Comparison of ENCODE assay signal across 9 cellular contexts in the genomic region with DNA sequence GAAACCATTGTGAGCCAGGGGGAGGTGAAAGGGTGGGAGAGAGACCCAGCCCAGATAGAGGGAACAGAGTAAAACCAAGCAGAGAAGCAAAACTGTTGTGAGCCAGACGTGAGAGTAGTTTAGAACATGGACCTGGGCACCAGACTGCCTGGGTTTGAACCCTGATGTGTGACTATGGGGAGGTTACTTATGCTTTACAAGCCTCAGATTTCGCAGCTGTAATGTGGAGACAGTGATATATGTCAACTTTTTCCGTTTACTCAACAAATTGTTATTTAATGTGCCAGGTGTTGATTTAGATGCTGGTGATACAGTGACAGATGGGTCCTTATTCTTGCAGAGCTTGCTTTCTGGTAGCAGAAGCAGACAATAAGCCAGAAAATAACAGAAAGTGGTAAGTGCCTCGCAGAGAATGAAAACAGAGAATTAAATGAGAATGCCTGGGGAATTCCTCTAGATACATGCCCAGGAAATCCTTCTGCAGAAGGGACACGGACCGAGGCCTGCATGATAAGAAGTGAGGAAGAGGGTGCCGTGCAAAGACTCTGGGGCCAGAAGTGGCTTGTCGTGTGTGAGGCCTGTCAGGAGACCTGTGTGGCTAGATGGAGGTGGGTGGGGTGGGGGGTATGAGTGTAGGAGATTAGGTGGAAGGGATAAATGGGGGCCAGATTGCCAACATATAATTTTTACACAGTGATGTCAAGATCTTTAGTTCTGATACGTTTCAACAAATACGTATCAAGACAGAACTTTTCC. TPM values are rescaled to one million over a fixed set of nuclear protein-coding genes. Genes with fewer than 3 reads are reported as not detected.
A peak's percentile ranks its signal among the peaks of the same experiment; 100 is the strongest.
DNase-seq lines count a peak whose midpoint lies in the region; ATAC-seq and TF ChIP-seq lines count a peak whose summit lies in the region.
"Had no signal": no experiment of that assay in that cellular context is flagged by ENCODE, and none has a peak within 500 bp of the region (broad histone marks: within the 10 kb centered on the region; RNA-seq: fewer than 3 reads in every experiment).

No MANE protein-coding gene starts in this region.

- no peak for TF ChIP-seq POLR2A in esophagus squamous epithelium (IDR thresholded peaks at IDR 0.05)

- peaks cover 34% of the 10 kb centered on the region for H3K4me1 Mint-ChIP-seq in CD8-positive, alpha-beta T cell (ENCODE audit: low read depth)
- H3K4me1 Mint-ChIP-seq in osteocyte (ENCODE audit: unreplicated experiment), result peaks cover 5% of the 10 kb centered on the region

- H3K14ac ChIP-seq in neuronal stem cell (ENCODE audit: low read length), result no peak overlapping the region

- no peak overlapping the region for H3K9ac ChIP-seq in neuronal stem cell (ENCODE audit: low read depth, low read length, poor library complexity)

- no peaks in the 10 kb centered on the region for H3K9me3 ChIP-seq in esophagus squamous epithelium
- H3K9me3 ChIP-seq in CD8-positive, alpha-beta T cell (ENCODE audit: low read length), result no peaks in the 10 kb centered on the region
- no peaks in the 10 kb centered on the region for H3K9me3 ChIP-seq in neuronal stem cell (replicated peaks in 1 of 2; ENCODE audit: control insufficient read depth in 2 of 2, insufficient read depth in 1 of 2, low read depth in 1 of 2, low read length in 2 of 2)

- no peaks in the 10 kb centered on the region for H3K9me3 Mint-ChIP-seq in CD8-positive, alpha-beta T cell
- no peaks in the 10 kb centered on the region for H3K9me3 Mint-ChIP-seq in osteocyte (ENCODE audit: unreplicated experiment)
- H3K9me3 Mint-ChIP-seq: dendritic cell treated with granulocyte-macrophage colony-stimulating factor and Interleukin-4, amounts not matched to agents 40 ng/mL and 50 ng/mL, for 4 days had no signal

- 37 to 44% methylated on average over 10 of the region's 10 CpGs for WGBS in esophagus squamous epithelium, 2 donors
- WGBS in neuronal stem cell (ENCODE audit: extremely low coverage in 2 of 2, insufficient read length in 2 of 2, insufficient replicate concordance in 1 of 2), 2 donors, result no CpG with 5 or more reads among the region's 10 CpGs

- H3K4me1 ChIP-seq in esophagus squamous epithelium, result peaks cover 42 to 85% (median 48%) of the 10 kb centered on the region in 3 donors
- H3K4me1 ChIP-seq in CD8-positive, alpha-beta T cell (ENCODE audit: insufficient read depth, low read length), result peaks cover 34% of the 10 kb centered on the region
- H3K4me1 ChIP-seq in neuronal stem cell (ENCODE audit: control insufficient read depth in 2 of 2, insufficient read depth in 1 of 2, low read depth in 1 of 2, low read length in 2 of 2), result peaks cover 0 to 2% of the 10 kb centered on the region in 2 donors

- H2BK5ac ChIP-seq in neuronal stem cell (ENCODE audit: low read length), result no peak overlapping the region

- intact Hi-C loops in esophagus squamous epithelium (cut with DNase I), result no loop called here
- intact Hi-C loops in CD8-positive, alpha-beta T cell (cut with DNase I, micrococcal nuclease), result loop anchor here (2.0 to 5.0 kb wide), 2 partner anchors 14 to 132 kb away; a partner anchor contains a TSS

- H3K27ac ChIP-seq in esophagus squamous epithelium (peak overlapping the region; percentile 78 to 91 (median 84)), brain microvascular endothelial cell (no peak overlapping the region), neuronal stem cell (replicated peaks; ENCODE audit: low read length) (no peak overlapping the region)
- H3K27ac ChIP-seq in CD8-positive, alpha-beta T cell (ENCODE audit: low read depth, low read length), result no peak overlapping the region

- no peak overlapping the region for H2BK120ac ChIP-seq in neuronal stem cell (ENCODE audit: low read depth, low read length)

- POLR2A ChIA-PET in CD8-positive, alpha-beta T cell (lab: Charles Lee), result no interaction called here

- no peaks in the 10 kb centered on the region for H3K27me3 Mint-ChIP-seq in CD8-positive, alpha-beta T cell (ENCODE audit: low read depth)
- no peaks in the 10 kb centered on the region for H3K27me3 Mint-ChIP-seq in osteocyte (ENCODE audit: unreplicated experiment)
- H3K27me3 Mint-ChIP-seq: dendritic cell treated with granulocyte-macrophage colony-stimulating factor and Interleukin-4, amounts not matched to agents 40 ng/mL and 50 ng/mL, for 4 days had no signal

- H2AFZ ChIP-seq in neuronal stem cell (ENCODE audit: low read length), result no peak overlapping the region

- no peak overlapping the region for H4K8ac ChIP-seq in neuronal stem cell (ENCODE audit: low read depth, low read length)

- no peak overlapping the region for H2BK15ac ChIP-seq in neuronal stem cell (ENCODE audit: low read length)

- TF ChIP-seq CTCF in esophagus squamous epithelium (IDR thresholded peaks at IDR 0.05) (no peak), brain microvascular endothelial cell (IDR thresholded peaks at IDR 0.05; ENCODE audit: low read depth, low read length, missing control alignments) (no peak), osteocyte (IDR thresholded peaks at IDR 0.05) (no peak)
- no peak for TF ChIP-seq CTCF in CD8-positive, alpha-beta T cell (IDR thresholded peaks at IDR 0.05)

- H3K23ac ChIP-seq in neuronal stem cell (ENCODE audit: low read depth, low read length, poor library complexity), result no peak overlapping the region

- in situ Hi-C loops in brain microvascular endothelial cell (cut with HindIII; ENCODE audit: low pct_ligation_motif_present, low sequenced_read_pairs), result no loop called here

- H3K36me3 Mint-ChIP-seq in CD8-positive, alpha-beta T cell, result peaks cover 8% of the 10 kb centered on the region
- H3K36me3 Mint-ChIP-seq in osteocyte (ENCODE audit: unreplicated experiment), result no peaks in the 10 kb centered on the region

- no peak overlapping the region for H3K4me2 ChIP-seq in neuronal stem cell (ENCODE audit: insufficient read depth, low read length, poor library complexity, severe bottlenecking)

- no peak overlapping the region for H3K4me3 Mint-ChIP-seq in CD8-positive, alpha-beta T cell
- no peak overlapping the region for H3K4me3 Mint-ChIP-seq in osteocyte (ENCODE audit: unreplicated experiment)
- H3K4me3 Mint-ChIP-seq: dendritic cell treated with granulocyte-macrophage colony-stimulating factor and Interleukin-4, amounts not matched to agents 40 ng/mL and 50 ng/mL, for 4 days had no signal

- no peak overlapping the region for H3K27ac Mint-ChIP-seq in CD8-positive, alpha-beta T cell
- no peak overlapping the region for H3K27ac Mint-ChIP-seq in osteocyte (ENCODE audit: unreplicated experiment)
- H3K27ac Mint-ChIP-seq: dendritic cell treated with granulocyte-macrophage colony-stimulating factor and Interleukin-4, amounts not matched to agents 40 ng/mL and 50 ng/mL, for 4 days had no signal

- H3K36me3 ChIP-seq in esophagus squamous epithelium (no peaks in the 10 kb centered on the region), brain microvascular endothelial cell (replicated peaks) (no peaks in the 10 kb centered on the region), neuronal stem cell (replicated peaks in 1 of 2; ENCODE audit: control insufficient read depth in 2 of 2, insufficient read depth in 2 of 2, low read length in 2 of 2) (no peaks in the 10 kb centered on the region)
- H3K36me3 ChIP-seq in CD8-positive, alpha-beta T cell (ENCODE audit: insufficient read depth, low read length), result no peaks in the 10 kb centered on the region

- peak; percentile 86 for DNase-seq in NCI-H2171 treated with DMSO at 0.1 percent for 48 hours (lab: John Stamatoyannopoulos, UW)
- no peak for DNase-seq in esophagus squamous epithelium (lab: John Stamatoyannopoulos, UW)
- no peak for DNase-seq in brain microvascular endothelial cell
- DNase-seq in CD8-positive, alpha-beta T cell, result no peak
- no peak for DNase-seq in osteocyte (ENCODE audit: extremely low spot score, unreplicated experiment)
- no peak for DNase-seq in neuronal stem cell (ENCODE audit: low spot score)

- no peak overlapping the region for H3K18ac ChIP-seq in neuronal stem cell (ENCODE audit: low read length)

- no peak overlapping the region for H3K4ac ChIP-seq in neuronal stem cell (ENCODE audit: low read length)

- no peak overlapping the region for H4K91ac ChIP-seq in neuronal stem cell (ENCODE audit: low read depth, low read length, poor library complexity)

- no peak overlapping the region for H2BK12ac ChIP-seq in neuronal stem cell (ENCODE audit: low read length)

- H3K27me3 ChIP-seq in esophagus squamous epithelium (no peaks in the 10 kb centered on the region), brain microvascular endothelial cell (replicated peaks) (no peaks in the 10 kb centered on the region), neuronal stem cell (ENCODE audit: control insufficient read depth in 3 of 3, insufficient read depth in 3 of 3, low read depth in 1 of 3, low read length in 3 of 3) (no peaks in the 10 kb centered on the region)
- no peaks in the 10 kb centered on the region for H3K27me3 ChIP-seq in CD8-positive, alpha-beta T cell (ENCODE audit: insufficient read depth, low read length)

- CTCF ChIA-PET in CD8-positive, alpha-beta T cell (lab: Charles Lee), result no interaction called here

- H3K4me3 ChIP-seq in esophagus squamous epithelium (peak overlapping the region in 1 of 4 donors; percentile 7), brain microvascular endothelial cell (ENCODE audit: low read depth, low read length) (no peak overlapping the region), neuronal stem cell (ENCODE audit: low read length in 2 of 2) (no peak overlapping the region)
- no peak overlapping the region for H3K4me3 ChIP-seq in CD8-positive, alpha-beta T cell (ENCODE audit: low read depth, low read length)

- H2AK5ac ChIP-seq in neuronal stem cell (ENCODE audit: low read depth, low read length), result no peak overlapping the region

- H3K79me1 ChIP-seq in neuronal stem cell (ENCODE audit: low read depth, low read length), result peaks cover 2% of the 10 kb centered on the region

- ATAC-seq in GM18511 (IDR thresholded peaks at IDR 0.05; ENCODE audit: unreplicated experiment) (peak; percentile 20), GM21737 (IDR thresholded peaks at IDR 0.05; ENCODE audit: unreplicated experiment) (peak; percentile 13)
- no peak for ATAC-seq in CD8-positive, alpha-beta T cell

RNA-seq across cellular contexts. Expression of a gene that starts 15.0 kb away (rescaled TPM):
- total RNA-seq in esophagus squamous epithelium, result 10 to 100 TPM; 20.0 to 27.1 (median 23.8) TPM
- 10 to 100 TPM; 37.5 to 37.9 TPM for total RNA-seq in CD8-positive, alpha-beta T cell
- 15.7 and 16.4 TPM in 2 replicates for total RNA-seq in osteocyte
- polyA plus RNA-seq in neuronal stem cell (2013, experiment 1 of 2), result 7.6 TPM
- 7.5 TPM for polyA plus RNA-seq in neuronal stem cell (2013, experiment 2 of 2)

RNA-seq across cellular contexts. Expression of a gene that starts 43.1 kb away (rescaled TPM):
- total RNA-seq in esophagus squamous epithelium, result not detected
- not detected for total RNA-seq in CD8-positive, alpha-beta T cell
- not detected in 2 replicates for total RNA-seq in osteocyte
- not detected for polyA plus RNA-seq in neuronal stem cell (2013, experiment 1 of 2)
- not detected for polyA plus RNA-seq in neuronal stem cell (2013, experiment 2 of 2)

Comparison
In these comparisons a context has a peak if more than half of its experiments do, and no peak if none do; other contexts are left out.
1. H3K27ac ChIP-seq: peak in esophagus squamous epithelium (4 of 4); none in brain microvascular endothelial cell (single experiment), CD8-positive, alpha-beta T cell (single experiment) and neuronal stem cell (single experiment).